In genomic region chr5:195401-196160, GRCh38 we compare ENCODE assay signal across 18 cellular contexts. TPM values are rescaled to one million over a fixed set of nuclear protein-coding genes. Genes with fewer than 3 reads are reported as not detected.
A peak's percentile ranks its signal among the peaks of the same experiment; 100 is the strongest.
DNase-seq lines count a peak whose midpoint lies in the region; ATAC-seq, FAIRE-seq and TF ChIP-seq lines count a peak whose summit lies in the region.
"Had no signal": no experiment of that assay in that cellular context is flagged by ENCODE, and none has a peak within 500 bp of the region (broad histone marks: within the 10 kb centered on the region; RNA-seq: fewer than 3 reads in every experiment).

No MANE protein-coding gene starts in this region.

- H2BK120ac ChIP-seq in IMR-90 (ENCODE audit: low read depth, low read length) (no peak overlapping the region), H1 (replicated peaks; ENCODE audit: low read depth, low read length) (no peak overlapping the region), neuronal stem cell (ENCODE audit: low read depth, low read length) (no peak overlapping the region)

- H2AFZ ChIP-seq in IMR-90 (replicated peaks; ENCODE audit: low read length, poor library complexity) (no peak overlapping the region), H1 (ENCODE audit: low read length) (no peak overlapping the region), neuronal stem cell (ENCODE audit: low read length) (no peak overlapping the region)

- POLR2A ChIA-PET in IMR-90 (lab: Charles Lee; ENCODE audit: unreplicated experiment): no interaction called here
- POLR2A ChIA-PET in H1 (lab: Charles Lee; ENCODE audit: partially characterized antibody): interaction anchor here (1.0 to 1.6 kb wide), 2 partner anchors 8 to 23 kb away, joined by 4 to 5 read pairs; partner anchors contain the start of genes CCDC127 and SDHA

- CTCF ChIA-PET in IMR-90 (lab: Yijun Ruan, JAX) (no interaction called here), H1 (lab: Charles Lee; ENCODE audit: partially characterized antibody) (interaction anchor here (1.0 to 1.5 kb wide), 2 partner anchors 17 to 24 kb away, joined by 3 to 4 read pairs; no protein-coding TSS in a partner anchor)

- H3K36me3 ChIP-seq in BLaER1 (peaks cover 48% of the 10 kb centered on the region), IMR-90 (ENCODE audit: control insufficient read depth, insufficient read depth, low read length) (peaks cover 4% of the 10 kb centered on the region), H1 (ENCODE audit: control insufficient read depth in 2 of 4, insufficient read depth in 4 of 4, low read length in 3 of 4) (no peaks in the 10 kb centered on the region), neuronal stem cell (replicated peaks in 1 of 2; ENCODE audit: control insufficient read depth in 2 of 2, insufficient read depth in 2 of 2, low read length in 2 of 2) (peaks cover 0 to 3% of the 10 kb centered on the region in 2 donors)
- H3K36me3 ChIP-seq: colonic mucosa, SJCRH30, transverse colon had no signal

- H3K23me2 ChIP-seq in H1 (ENCODE audit: low read depth, low read length): no peaks in the 10 kb centered on the region

- H3K9me3 ChIP-seq in BLaER1 (no peaks in the 10 kb centered on the region), IMR-90 (ENCODE audit: control insufficient read depth, insufficient read depth, low read length) (no peaks in the 10 kb centered on the region), H1 (ENCODE audit: insufficient read depth in 2 of 2, low read depth in 1 of 2, low read length in 1 of 2) (no peaks in the 10 kb centered on the region), neuronal stem cell (replicated peaks in 1 of 2; ENCODE audit: control insufficient read depth in 2 of 2, insufficient read depth in 1 of 2, low read depth in 1 of 2, low read length in 2 of 2) (no peaks in the 10 kb centered on the region)
- H3K9me3 ChIP-seq: colonic mucosa, SJCRH30, transverse colon had no signal

- peak overlapping the region; percentile 99 for H3K4me2 ChIP-seq in BLaER1
- no peak overlapping the region for H3K4me2 ChIP-seq in IMR-90 (ENCODE audit: low read depth, low read length)
- H3K4me2 ChIP-seq in H1 (ENCODE audit: insufficient read depth in 1 of 2, low read depth in 2 of 2, low read length in 2 of 2): no peak overlapping the region
- no peak overlapping the region for H3K4me2 ChIP-seq in neuronal stem cell (ENCODE audit: insufficient read depth, low read length, poor library complexity, severe bottlenecking)

- no peak overlapping the region for H3K18ac ChIP-seq in IMR-90 (ENCODE audit: low read depth, low read length)
- no peak overlapping the region for H3K18ac ChIP-seq in H1 (ENCODE audit: extremely low read depth, low read length)
- H3K18ac ChIP-seq in neuronal stem cell (ENCODE audit: low read length): peak overlapping the region; percentile 4

- no peak overlapping the region for H2AK5ac ChIP-seq in IMR-90 (ENCODE audit: low read depth, low read length)
- H2AK5ac ChIP-seq in H1 (ENCODE audit: low read depth, low read length): no peak overlapping the region
- no peak overlapping the region for H2AK5ac ChIP-seq in neuronal stem cell (ENCODE audit: low read depth, low read length)

- H3K9me1 ChIP-seq in IMR-90 (ENCODE audit: insufficient read depth, low read length): peaks cover 2% of the 10 kb centered on the region; the same call in 1 of the 2 replicates

- TF ChIP-seq RAD21 in IMR-90 (IDR thresholded peaks at IDR 0.05; ENCODE audit: low read length): no peak
- peak; percentile 57 to 63 for TF ChIP-seq RAD21 in H1 (IDR thresholded peaks at IDR 0.05 in 1 of 2, conservative IDR thresholded peaks at IDR 0.05 in 1 of 2; ENCODE audit: low read depth in 2 of 2, low read length in 2 of 2)

- H2BK15ac ChIP-seq in IMR-90 (ENCODE audit: low read depth, low read length): no peak overlapping the region
- no peak overlapping the region for H2BK15ac ChIP-seq in H1 (ENCODE audit: low read length)
- peak overlapping the region; percentile 15 for H2BK15ac ChIP-seq in neuronal stem cell (ENCODE audit: low read length)

- ATAC-seq in IMR-90 (ENCODE audit: low read depth): no peak
- no peak for ATAC-seq in GM19467 (IDR thresholded peaks at IDR 0.05; ENCODE audit: unreplicated experiment)
- no peak for ATAC-seq in GM21515 (IDR thresholded peaks at IDR 0.05; ENCODE audit: unreplicated experiment)

- TF ChIP-seq EP300 in H1 (IDR thresholded peaks at IDR 0.05; ENCODE audit: borderline replicate concordance in 1 of 2, low read depth in 2 of 2, low read length in 2 of 2): no peak

- H3K79me2 ChIP-seq in H1 (ENCODE audit: control insufficient read depth in 1 of 2, insufficient read depth in 2 of 2, low read length in 2 of 2): no peaks in the 10 kb centered on the region

- WGBS in IMR-90 (ENCODE audit: extremely low coverage in 2 of 2, insufficient read length in 1 of 2), 2 experiments: 92% methylated on average over 14 of the region's 33 CpGs; no CpG with 5 or more reads in 1 of the 2 experiments
- WGBS in H1 (ENCODE audit: extremely low coverage in 1 of 2, insufficient coverage in 1 of 2, insufficient read length in 1 of 2, insufficient replicate concordance in 2 of 2, low coverage in 1 of 2, low lambda C conversion rate in 2 of 2, missing lambda C conversion rate in 1 of 2), 2 experiments: 86% methylated on average over 32 of the region's 33 CpGs; no CpG with 5 or more reads in 1 of the 2 experiments
- WGBS in neuronal stem cell (ENCODE audit: extremely low coverage in 2 of 2, insufficient read length in 2 of 2, insufficient replicate concordance in 1 of 2), 2 donors: no CpG with 5 or more reads among the region's 33 CpGs

- H3K27ac ChIP-seq in BLaER1: peak overlapping the region; percentile 100
- no peak overlapping the region for H3K27ac ChIP-seq in IMR-90 (ENCODE audit: insufficient read depth, low read length)
- H3K27ac ChIP-seq in H1 (ENCODE audit: low read depth, low read length): no peak overlapping the region; the same call in 1 of the 2 replicates
- no peak overlapping the region for H3K27ac ChIP-seq in neuronal stem cell (replicated peaks; ENCODE audit: low read length)
- H3K27ac ChIP-seq: colonic mucosa, SJCRH30, transverse colon had no signal

- H3K23ac ChIP-seq in IMR-90 (ENCODE audit: low read depth, low read length): no peak overlapping the region
- H3K23ac ChIP-seq in H1 (ENCODE audit: insufficient read length): no peak overlapping the region
- no peak overlapping the region for H3K23ac ChIP-seq in neuronal stem cell (ENCODE audit: low read depth, low read length, poor library complexity)

- no peak overlapping the region for H4K5ac ChIP-seq in IMR-90 (ENCODE audit: low read depth, low read length)
- no peak overlapping the region for H4K5ac ChIP-seq in H1 (ENCODE audit: insufficient read length, low read depth, low read length)

- TF ChIP-seq CTCF in IMR-90 (conservative IDR thresholded peaks at IDR 0.05; ENCODE audit: low read depth, low read length): 0 out of 2 replicates have a peak, but pooled peaks have one; percentile 6
- TF ChIP-seq CTCF in H1 (IDR thresholded peaks at IDR 0.05; ENCODE audit: control extremely low read depth in 1 of 3, insufficient read depth in 1 of 3, low read depth in 1 of 3, low read length in 3 of 3): peak in 2 of 3 experiments; percentile 49 to 51; a peak in 3 of 4 replicates

- H2BK5ac ChIP-seq in IMR-90 (ENCODE audit: low read depth, low read length, poor library complexity, severe bottlenecking): no peak overlapping the region
- no peak overlapping the region for H2BK5ac ChIP-seq in H1 (ENCODE audit: low read depth, low read length)
- H2BK5ac ChIP-seq in neuronal stem cell (ENCODE audit: low read length): no peak overlapping the region

- no peak overlapping the region for H4K8ac ChIP-seq in IMR-90 (ENCODE audit: low read depth in 2 of 2, low read length in 2 of 2)
- H4K8ac ChIP-seq in H1 (ENCODE audit: extremely low read depth, insufficient read depth, low read length): no peak overlapping the region
- H4K8ac ChIP-seq in neuronal stem cell (ENCODE audit: low read depth, low read length): no peak overlapping the region

- DNase-seq in IMR-90 (no peak), H1 (ENCODE audit: low read depth in 1 of 2, low spot score in 2 of 2) (no peak), neuronal stem cell (ENCODE audit: low spot score) (no peak), NCI-H69 (lab: John Stamatoyannopoulos, UW) (no peak), AG20443 (ENCODE audit: low spot score) (no peak)
- DNase-seq: activated CD4-positive, alpha-beta T cell treated with anti-CD3 and anti-CD28 coated beads, Interleukin-2, amount 50 U/mL, for 48 hours; colonic mucosa; HCEC 1CT; NCI-H1092; NCI-H2171; SJCRH30; transverse colon had no signal

- H3K14ac ChIP-seq in IMR-90 (replicated peaks; ENCODE audit: low read depth, low read length) (no peak overlapping the region), H1 (ENCODE audit: insufficient read length) (no peak overlapping the region), neuronal stem cell (ENCODE audit: low read length) (peak overlapping the region; percentile 44)

- H3K4me1 ChIP-seq in BLaER1 (peaks cover 75% of the 10 kb centered on the region), IMR-90 (ENCODE audit: control insufficient read depth, insufficient read depth, low read length) (no peaks in the 10 kb centered on the region), H1 (replicated peaks in 1 of 4; ENCODE audit: control insufficient read depth in 3 of 4, insufficient read depth in 4 of 4, low read length in 3 of 4) (no peaks in the 10 kb centered on the region), neuronal stem cell (ENCODE audit: control insufficient read depth in 2 of 2, insufficient read depth in 1 of 2, low read depth in 1 of 2, low read length in 2 of 2) (peaks cover 8% of the 10 kb centered on the region in 2 donors)
- H3K4me1 ChIP-seq: colonic mucosa had no signal

- H4K20me1 ChIP-seq in BLaER1: peaks cover 60% of the 10 kb centered on the region
- H4K20me1 ChIP-seq in IMR-90 (ENCODE audit: insufficient read depth, low read length): no peaks in the 10 kb centered on the region; the same call in 1 of the 2 replicates
- peaks cover 3 to 6% of the 10 kb centered on the region in 2 experiments for H4K20me1 ChIP-seq in H1 (replicated peaks in 1 of 2; ENCODE audit: control insufficient read depth in 1 of 2, insufficient read depth in 2 of 2, low read length in 2 of 2)

- intact Hi-C loops in IMR-90 (cut with micrococcal nuclease): no loop called here

- H3K79me1 ChIP-seq in IMR-90 (ENCODE audit: low read depth in 1 of 2, low read length in 2 of 2) (no peaks in the 10 kb centered on the region), H1 (ENCODE audit: low read depth, low read length) (no peaks in the 10 kb centered on the region), neuronal stem cell (ENCODE audit: low read depth, low read length) (peaks cover 10% of the 10 kb centered on the region)

- dilution Hi-C loops in IMR-90 (cut with HindIII; ENCODE audit: low sequenced_read_pairs, unreplicated experiment): no loop called here

- no peak overlapping the region for H3K56ac ChIP-seq in IMR-90 (ENCODE audit: extremely low read depth, insufficient read depth, low read length)
- no peak overlapping the region for H3K56ac ChIP-seq in H1 (replicated peaks; ENCODE audit: insufficient read length, low read depth, low read length)

- FAIRE-seq in H1 (lab: Jason Lieb, UNC): no peak

- H3K9ac ChIP-seq in BLaER1: peak overlapping the region; percentile 94; the same call in 1 of the 2 replicates
- H3K9ac ChIP-seq in IMR-90 (ENCODE audit: low read depth, low read length): no peak overlapping the region
- H3K9ac ChIP-seq in H1 (replicated peaks in 1 of 4; ENCODE audit: extremely low read depth in 1 of 4, low read depth in 3 of 4, low read length in 3 of 4): no peak overlapping the region
- peak overlapping the region; percentile 21 for H3K9ac ChIP-seq in neuronal stem cell (ENCODE audit: low read depth, low read length, poor library complexity)

- no TSS peak for BruUV-seq in IMR-90 (replicated peaks; lab: Mats Ljungman, UMichigan)

- H3K4me3 ChIP-seq in BLaER1 (peak overlapping the region; percentile 27; the same call in 1 of the 2 replicates), IMR-90 (ENCODE audit: insufficient read depth, low read depth, low read length) (no peak overlapping the region), H1 (ENCODE audit: extremely low read depth in 1 of 4, insufficient read depth in 2 of 4, low read depth in 3 of 4, low read length in 4 of 4) (no peak overlapping the region), neuronal stem cell (ENCODE audit: low read length in 2 of 2) (no peak overlapping the region)
- H3K4me3 ChIP-seq: colonic mucosa, SJCRH30, transverse colon had no signal

- H2BK20ac ChIP-seq in IMR-90 (ENCODE audit: low read depth, low read length) (no peak overlapping the region), H1 (ENCODE audit: low read length) (no peak overlapping the region)

- in situ Hi-C loops in IMR-90 (cut with MboI; ENCODE audit: low sequenced_read_pairs): no loop called here

- H2BK12ac ChIP-seq in H1 (ENCODE audit: low read depth, low read length) (no peak overlapping the region), neuronal stem cell (ENCODE audit: low read length) (peak overlapping the region; percentile 49)

- H3K4ac ChIP-seq in IMR-90 (ENCODE audit: low read depth, low read length) (no peak overlapping the region), H1 (replicated peaks; ENCODE audit: insufficient read length, low read depth, low read length) (no peak overlapping the region), neuronal stem cell (ENCODE audit: low read length) (no peak overlapping the region)

- H2AK9ac ChIP-seq in IMR-90 (replicated peaks; ENCODE audit: low read depth, low read length, poor library complexity): peak overlapping the region; percentile 37

- TF ChIP-seq POLR2A in IMR-90 (IDR thresholded peaks at IDR 0.05; ENCODE audit: low read depth, low read length) (no peak), H1 (IDR thresholded peaks at IDR 0.05; ENCODE audit: control extremely low read depth in 1 of 2, low read depth in 2 of 2, low read length in 2 of 2) (no peak)

- H3K27me3 ChIP-seq in BLaER1 (no peaks in the 10 kb centered on the region), IMR-90 (ENCODE audit: control insufficient read depth, insufficient read depth, low read length) (peaks cover 10% of the 10 kb centered on the region; the same call in 1 of the 2 replicates), H1 (replicated peaks in 1 of 4; ENCODE audit: control insufficient read depth in 3 of 4, extremely low read depth in 1 of 4, insufficient read depth in 3 of 4, low read length in 3 of 4) (no peaks in the 10 kb centered on the region), neuronal stem cell (ENCODE audit: control insufficient read depth in 3 of 3, insufficient read depth in 3 of 3, low read depth in 1 of 3, low read length in 3 of 3) (no peaks in the 10 kb centered on the region)
- H3K27me3 ChIP-seq: SJCRH30 had no signal

- H4K91ac ChIP-seq in IMR-90 (ENCODE audit: insufficient read depth, low read depth, low read length) (no peak overlapping the region), H1 (replicated peaks; ENCODE audit: insufficient read length, low read length) (no peak overlapping the region), neuronal stem cell (ENCODE audit: low read depth, low read length, poor library complexity) (no peak overlapping the region)

RNA-seq across cellular contexts. Expression of gene LRRC14B, which starts 4.3 kb away (rescaled TPM):
- total RNA-seq in IMR-90 (2012; rRNA removed): not detected in 2 replicates
- not detected in 2 replicates for polyA plus RNA-seq in IMR-90 (2012; rRNA removed)
- not detected in 2 replicates for polyA plus RNA-seq in IMR-90 (2012; cell fraction: cytosol; rRNA removed)
- polyA plus RNA-seq in IMR-90 (2012; cell fraction: nucleus; rRNA removed; ENCODE audit: low replicate concordance): 0.03 TPM in 1 of 2 replicates, not detected in the other
- total RNA-seq in H1 (2021; fragmentation: NEBNext Ultra II Directional; extraction: Animal tissue kit (Norgen Biotek cat#: 25700)): not detected in 2 replicates
- not detected in 2 replicates for polyA plus RNA-seq in H1 (2011; rRNA removed)
- polyA plus RNA-seq in H1 (2011; cell fraction: cytosol; rRNA removed): not detected
- not detected for polyA plus RNA-seq in H1 (2011; cell fraction: nucleus; rRNA removed)
- not detected in 4 replicates for polyA plus RNA-seq in H1 (2012, experiment 1 of 2)
- not detected for polyA plus RNA-seq in H1 (2012, experiment 2 of 2)
- polyA plus RNA-seq in H1 (2013, experiment 1 of 2): not detected
- polyA plus RNA-seq in H1 (2013, experiment 2 of 2): not detected
- not detected in 2 replicates for polyA minus RNA-seq in H1 (2011; rRNA and poly(A)+ RNA removed)
- not detected for polyA minus RNA-seq in H1 (2011; cell fraction: cytosol; rRNA and poly(A)+ RNA removed)
- not detected for polyA minus RNA-seq in H1 (2011; cell fraction: nucleus; rRNA and poly(A)+ RNA removed)
- 0.03 TPM for polyA plus RNA-seq in neuronal stem cell (2013, experiment 1 of 2)
- not detected for polyA plus RNA-seq in neuronal stem cell (2013, experiment 2 of 2)
- total RNA-seq: colonic mucosa, epithelial cell of proximal tubule, renal cortical epithelial cell, SJCRH30, transverse colon had no signal
- polyA plus RNA-seq: IgD-negative memory B cell had no signal

RNA-seq across cellular contexts. Expression of gene CCDC127, which starts 22.4 kb away (rescaled TPM):
- total RNA-seq in IMR-90 (2012; rRNA removed): 3.9 and 4.4 TPM in 2 replicates
- 3.2 TPM in 2 replicates for polyA plus RNA-seq in IMR-90 (2012; rRNA removed)
- polyA plus RNA-seq in IMR-90 (2012; cell fraction: cytosol; rRNA removed): 2.2 and 2.4 TPM in 2 replicates
- 1.5 and 2.8 TPM in 2 replicates for polyA plus RNA-seq in IMR-90 (2012; cell fraction: nucleus; rRNA removed; ENCODE audit: low replicate concordance)
- total RNA-seq in H1 (2021; fragmentation: NEBNext Ultra II Directional; extraction: Animal tissue kit (Norgen Biotek cat#: 25700)): 7.2 and 8.0 TPM in 2 replicates
- 2.9 and 3.4 TPM in 2 replicates for polyA plus RNA-seq in H1 (2011; rRNA removed)
- 3.9 TPM for polyA plus RNA-seq in H1 (2011; cell fraction: cytosol; rRNA removed)
- 4.5 TPM for polyA plus RNA-seq in H1 (2011; cell fraction: nucleus; rRNA removed)
- 4.7 to 6.8 TPM (median 5.7 TPM) in 4 replicates for polyA plus RNA-seq in H1 (2012, experiment 1 of 2)
- 1.6 TPM for polyA plus RNA-seq in H1 (2012, experiment 2 of 2)
- 4.8 TPM for polyA plus RNA-seq in H1 (2013, experiment 1 of 2)
- 5.6 TPM for polyA plus RNA-seq in H1 (2013, experiment 2 of 2)
- polyA minus RNA-seq in H1 (2011; rRNA and poly(A)+ RNA removed): 3.1 and 3.8 TPM in 2 replicates
- polyA minus RNA-seq in H1 (2011; cell fraction: cytosol; rRNA and poly(A)+ RNA removed): 3.6 TPM
- polyA minus RNA-seq in H1 (2011; cell fraction: nucleus; rRNA and poly(A)+ RNA removed): 6.9 TPM
- polyA plus RNA-seq in neuronal stem cell (2013, experiment 1 of 2): 5.2 TPM
- polyA plus RNA-seq in neuronal stem cell (2013, experiment 2 of 2): 5.1 TPM

RNA-seq across cellular contexts. Expression of gene SDHA, which starts 22.5 kb away (rescaled TPM):
- total RNA-seq in IMR-90 (2012; rRNA removed): 105 and 122 TPM in 2 replicates
- polyA plus RNA-seq in IMR-90 (2012; rRNA removed) (120 and 121 TPM in 2 replicates), H1 (2011; rRNA removed) (59.7 and 80.6 TPM in 2 replicates)
- polyA plus RNA-seq in IMR-90 (2012; cell fraction: cytosol; rRNA removed): 120 and 126 TPM in 2 replicates
- polyA plus RNA-seq in IMR-90 (2012; cell fraction: nucleus; rRNA removed; ENCODE audit: low replicate concordance): 104 and 113 TPM in 2 replicates
- 86.1 and 87.3 TPM in 2 replicates for total RNA-seq in H1 (2021; fragmentation: NEBNext Ultra II Directional; extraction: Animal tissue kit (Norgen Biotek cat#: 25700))
- 67.8 TPM for polyA plus RNA-seq in H1 (2011; cell fraction: cytosol; rRNA removed)
- 130 TPM for polyA plus RNA-seq in H1 (2011; cell fraction: nucleus; rRNA removed)
- 86.7 to 111 TPM (median 100 TPM) in 4 replicates for polyA plus RNA-seq in H1 (2012, experiment 1 of 2)
- 40.5 TPM for polyA plus RNA-seq in H1 (2012, experiment 2 of 2)
- polyA plus RNA-seq in H1 (2013, experiment 1 of 2): 113 TPM
- polyA plus RNA-seq in H1 (2013, experiment 2 of 2): 113 TPM
- polyA minus RNA-seq in H1 (2011; rRNA and poly(A)+ RNA removed): 125 and 144 TPM in 2 replicates
- 67.0 TPM for polyA minus RNA-seq in H1 (2011; cell fraction: cytosol; rRNA and poly(A)+ RNA removed)
- polyA minus RNA-seq in H1 (2011; cell fraction: nucleus; rRNA and poly(A)+ RNA removed): 99.3 TPM
- 60.5 TPM for polyA plus RNA-seq in neuronal stem cell (2013, experiment 1 of 2)
- 67.5 TPM for polyA plus RNA-seq in neuronal stem cell (2013, experiment 2 of 2)

Comparison
In these comparisons a context has a peak if more than half of its experiments do, and no peak if none do; other contexts are left out.
1. H3K9ac ChIP-seq: peak in BLaER1 (single experiment) and neuronal stem cell (single experiment); none in IMR-90 (single experiment) and H1 (0 of 4).